ENCODE assay signal across 11 cellular contexts in genomic region chr19:54141356-54141755, GRCh38. TPM values are rescaled to one million over a fixed set of nuclear protein-coding genes. Genes with fewer than 3 reads are reported as not detected.
A peak's percentile ranks its signal among the peaks of the same experiment; 100 is the strongest.
DNase-seq lines count a peak whose midpoint lies in the region; ATAC-seq and TF ChIP-seq lines count a peak whose summit lies in the region.
"Had no signal": no experiment of that assay in that cellular context is flagged by ENCODE, and none has a peak within 500 bp of the region (broad histone marks: within the 10 kb centered on the region; RNA-seq: fewer than 3 reads in every experiment).

No MANE protein-coding gene starts in this region.

- WGBS in esophagus muscularis mucosa, result 93% methylated on average over 3 of the region's 3 CpGs

- no peak for TF ChIP-seq CTCF in esophagus muscularis mucosa (IDR thresholded peaks at IDR 0.05)

- no peak overlapping the region for H3K27ac ChIP-seq in esophagus muscularis mucosa (replicated peaks in 1 of 4)
- H3K27ac ChIP-seq: lower lobe of right lung, transverse colon had no signal

- no peak for TF ChIP-seq EP300 in esophagus muscularis mucosa (IDR thresholded peaks at IDR 0.05)

- TF ChIP-seq POLR2A in esophagus muscularis mucosa (IDR thresholded peaks at IDR 0.05; ENCODE audit: low read depth), result no peak

- no peak overlapping the region for H3K4me3 ChIP-seq in esophagus muscularis mucosa
- H3K4me3 ChIP-seq: lower lobe of right lung, transverse colon had no signal

- intact Hi-C loops in esophagus muscularis mucosa (cut with DNase I), result no loop called here

- ATAC-seq in activated CD4-positive, CD25-positive, alpha-beta regulatory T cell treated with anti-CD3 and anti-CD28 coated beads, Interleukin-2, amount 50 U/mL, for 24 hours, result no peak
- ATAC-seq: activated CD8-positive, alpha-beta T cell treated with anti-CD3 and anti-CD28 coated beads for 36 hours; lower lobe of right lung had no signal

- H3K27me3 ChIP-seq in esophagus muscularis mucosa, result no peaks in the 10 kb centered on the region
- H3K27me3 ChIP-seq: transverse colon had no signal

- H3K4me1 ChIP-seq in esophagus muscularis mucosa, result peaks cover 21 to 54% (median 43%) of the 10 kb centered on the region in 4 donors

- no peaks in the 10 kb centered on the region for H3K9me3 ChIP-seq in esophagus muscularis mucosa
- H3K9me3 ChIP-seq: lower lobe of right lung, transverse colon had no signal

- peaks cover 40 to 67% (median 58%) of the 10 kb centered on the region in 4 donors for H3K36me3 ChIP-seq in esophagus muscularis mucosa

- peak; percentile 60 for DNase-seq in AG08395 (ENCODE audit: low spot score)
- DNase-seq in MV-4-11 (lab: John Stamatoyannopoulos, UW), result peak; percentile 38
- DNase-seq in esophagus muscularis mucosa (ENCODE audit: extremely low spot score), result no peak
- DNase-seq: activated CD8-positive, alpha-beta T cell treated with anti-CD3 and anti-CD28 coated beads for 36 hours; activated effector memory CD4-positive, alpha-beta T cell treated with Interleukin-2 at 50 U/mL for 16 hours; Calu3; lower lobe of right lung; retina; SIG-M5; transverse colon had no signal

RNA-seq across cellular contexts. Expression of gene CNOT3, which starts 3.8 kb away (rescaled TPM):
- total RNA-seq in esophagus muscularis mucosa, result 10 to 100 TPM; 15.1 to 25.3 (median 21.1) TPM

RNA-seq across cellular contexts. Expression of gene LENG1, which starts 18.2 kb away (rescaled TPM):
- total RNA-seq in esophagus muscularis mucosa, result 10 to 100 TPM in 3 of 4 donors, 1 to 10 TPM in 1; 10.0 to 12.7 (median 11.5) TPM

RNA-seq across cellular contexts. Expression of gene PRPF31, which starts 25.8 kb away (rescaled TPM):
- total RNA-seq in esophagus muscularis mucosa, result 10 to 100 TPM; 44.9 to 64.3 (median 56.0) TPM

RNA-seq across cellular contexts. Expression of gene TFPT, which starts 25.9 kb away (rescaled TPM):
- total RNA-seq in esophagus muscularis mucosa, result 10 to 100 TPM; 10.8 to 26.6 (median 19.8) TPM

RNA-seq across cellular contexts. Expression of gene TMC4, which starts 31.6 kb away (rescaled TPM):
- total RNA-seq in esophagus muscularis mucosa, result under 1 TPM in 3 of 4 donors, not detected in 1; 0.26 to 0.98 (median 0.33) TPM
